15 cellular contexts compared by ENCODE assay signal in genomic region chr5:10332301-10332700, GRCh38. TPM values are rescaled to one million over a fixed set of nuclear protein-coding genes. Genes with fewer than 3 reads are reported as not detected.
A peak's percentile ranks its signal among the peaks of the same experiment; 100 is the strongest.
DNase-seq lines count a peak whose midpoint lies in the region; TF ChIP-seq lines count a peak whose summit lies in the region.
"Had no signal": no experiment of that assay in that cellular context is flagged by ENCODE, and none has a peak within 500 bp of the region (broad histone marks: within the 10 kb centered on the region; RNA-seq: fewer than 3 reads in every experiment).

No MANE protein-coding gene starts in this region.

- H3K9me3 Mint-ChIP-seq in endodermal cell (no peaks in the 10 kb centered on the region), nephron progenitor cell (peaks cover 3% of the 10 kb centered on the region)
- H3K9me3 Mint-ChIP-seq in T-helper 2 cell treated with Interferon-gamma antibody and Interleukin-4, amounts not matched to agents 5 μg/mL and 100 μg/mL, for 36 hours = no peaks in the 10 kb centered on the region
- H3K9me3 Mint-ChIP-seq: activated naive CD4-positive, alpha-beta T cell treated with anti-CD3 and anti-CD28 coated beads, Interleukin-2, amount 10 ng/mL, durations not matched to agents 7 days and 5 days; stimulated activated memory B cell treated with anti-CD40 and anti-IgM and Interleukin-4, amounts not matched to agents 10 μg/mL and 1 μg/mL and 100 μg/mL, for 72 hours had no signal

- H3K4me1 Mint-ChIP-seq in endodermal cell (peaks cover 1% of the 10 kb centered on the region), nephron progenitor cell (peaks cover 24% of the 10 kb centered on the region)
- H3K4me1 Mint-ChIP-seq in T-helper 2 cell treated with Interferon-gamma antibody and Interleukin-4, amounts not matched to agents 5 μg/mL and 100 μg/mL, for 36 hours (ENCODE audit: low read depth) = peaks cover 4% of the 10 kb centered on the region

- WGBS in endodermal cell (ENCODE audit: insufficient coverage in 1 of 2, insufficient read length in 1 of 2), 2 experiments = 92 to 100% methylated on average over 1 to 5 of the region's 5 CpGs

- H3K27me3 Mint-ChIP-seq in endodermal cell (ENCODE audit: insufficient read depth) (peaks cover 72% of the 10 kb centered on the region), nephron progenitor cell (ENCODE audit: low read depth, poor library complexity) (peaks cover 82% of the 10 kb centered on the region)
- peaks cover 66% of the 10 kb centered on the region for H3K27me3 Mint-ChIP-seq in T-helper 2 cell treated with Interferon-gamma antibody and Interleukin-4, amounts not matched to agents 5 μg/mL and 100 μg/mL, for 36 hours (ENCODE audit: low read depth)

- peak; percentile 46 for DNase-seq in NCI-H748 (lab: John Stamatoyannopoulos, UW; ENCODE audit: unreplicated experiment)
- no peak for DNase-seq in NCI-H748 treated with DMSO at 0.1 percent for 48 hours (lab: John Stamatoyannopoulos, UW)
- peak; percentile 56 for DNase-seq in COR-L47 (lab: John Stamatoyannopoulos, UW)
- peak; percentile 28 for DNase-seq in endodermal cell
- no peak for DNase-seq in nephron progenitor cell
- DNase-seq in activated effector memory CD4-positive, alpha-beta T cell treated with anti-CD3 and anti-CD28 coated beads, Interleukin-2, amount 50 U/mL, for 16 hours = no peak
- no peak for DNase-seq in T-helper 2 cell treated with Interferon-gamma antibody and Interleukin-4, amounts not matched to agents 5 μg/mL and 100 μg/mL, for 36 hours (ENCODE audit: low spot score)
- DNase-seq in stimulated activated CD4-positive, alpha-beta T cell treated with anti-CD3 and anti-CD28 coated beads, Interleukin-12 subunit alpha, Interleukin-12 subunit beta, amount 100 ng/mL, for 4 hours = no peak
- DNase-seq: activated naive CD4-positive, alpha-beta T cell treated with anti-CD3 and anti-CD28 coated beads, Interleukin-2, amount 10 ng/mL, durations not matched to agents 7 days and 5 days; KBM-7; NCI-H510A; SK-N-SH had no signal

- no peak overlapping the region for H3K27ac ChIP-seq in endodermal cell (ENCODE audit: low read depth, low read length)
- H3K27ac ChIP-seq: HL-60, PC-9 had no signal

- no peak for TF ChIP-seq CTCF in endodermal cell (conservative IDR thresholded peaks at IDR 0.05)
- no peak for TF ChIP-seq CTCF in nephron progenitor cell (IDR thresholded peaks at IDR 0.05)

- H3K4me3 Mint-ChIP-seq in endodermal cell (peak overlapping the region; percentile 3), nephron progenitor cell (peak overlapping the region; percentile 74)
- H3K4me3 Mint-ChIP-seq in T-helper 2 cell treated with Interferon-gamma antibody and Interleukin-4, amounts not matched to agents 5 μg/mL and 100 μg/mL, for 36 hours = no peak overlapping the region
- H3K4me3 Mint-ChIP-seq: activated naive CD4-positive, alpha-beta T cell treated with anti-CD3 and anti-CD28 coated beads, Interleukin-2, amount 10 ng/mL, durations not matched to agents 7 days and 5 days had no signal

- H3K9ac ChIP-seq in endodermal cell (ENCODE audit: extremely low read depth, low read length, poor library complexity, severe bottlenecking) = no peak overlapping the region
- H3K9ac ChIP-seq: SK-N-SH had no signal

- H3K4me3 ChIP-seq in endodermal cell (ENCODE audit: low read length) = no peak overlapping the region
- H3K4me3 ChIP-seq: PC-9 had no signal

- no peaks in the 10 kb centered on the region for H3K9me3 ChIP-seq in endodermal cell (ENCODE audit: control insufficient read depth, low read length)
- H3K9me3 ChIP-seq: SK-N-SH had no signal

- H3K27ac Mint-ChIP-seq in endodermal cell = no peak overlapping the region
- H3K27ac Mint-ChIP-seq in nephron progenitor cell = no peak overlapping the region
- H3K27ac Mint-ChIP-seq in T-helper 2 cell treated with Interferon-gamma antibody and Interleukin-4, amounts not matched to agents 5 μg/mL and 100 μg/mL, for 36 hours = no peak overlapping the region
- H3K27ac Mint-ChIP-seq: activated naive CD4-positive, alpha-beta T cell treated with anti-CD3 and anti-CD28 coated beads, Interleukin-2, amount 10 ng/mL, durations not matched to agents 7 days and 5 days had no signal

- H3K4me1 ChIP-seq in endodermal cell (ENCODE audit: control insufficient read depth, insufficient read depth, low read length) = no peaks in the 10 kb centered on the region

- peaks cover 65% of the 10 kb centered on the region for H3K27me3 ChIP-seq in endodermal cell (ENCODE audit: control insufficient read depth, insufficient read depth, low read length, poor library complexity, severe bottlenecking)

- no peaks in the 10 kb centered on the region for H3K36me3 Mint-ChIP-seq in endodermal cell (ENCODE audit: low read depth)
- H3K36me3 Mint-ChIP-seq in nephron progenitor cell (ENCODE audit: low read depth) = no peaks in the 10 kb centered on the region
- no peaks in the 10 kb centered on the region for H3K36me3 Mint-ChIP-seq in T-helper 2 cell treated with Interferon-gamma antibody and Interleukin-4, amounts not matched to agents 5 μg/mL and 100 μg/mL, for 36 hours (ENCODE audit: low read depth)
- H3K36me3 Mint-ChIP-seq: activated naive CD4-positive, alpha-beta T cell treated with anti-CD3 and anti-CD28 coated beads, Interleukin-2, amount 10 ng/mL, durations not matched to agents 7 days and 5 days; stimulated activated memory B cell treated with anti-CD40 and anti-IgM and Interleukin-4, amounts not matched to agents 10 μg/mL and 1 μg/mL and 100 μg/mL, for 72 hours had no signal

- no peaks in the 10 kb centered on the region for H3K36me3 ChIP-seq in endodermal cell (ENCODE audit: control insufficient read depth, insufficient read depth, low read length)

RNA-seq across cellular contexts. Expression of gene MARCHF6, which starts 21.2 kb away (rescaled TPM):
- 100 to 1,000 TPM; 149 to 150 TPM for total RNA-seq in endodermal cell
- 146 TPM for polyA plus RNA-seq in endodermal cell (2013, experiment 1 of 2)
- 126 TPM for polyA plus RNA-seq in endodermal cell (2013, experiment 2 of 2)

RNA-seq across cellular contexts. Expression of gene CMBL, which starts 24.6 kb away (rescaled TPM):
- 10 to 100 TPM; 10.4 to 20.5 TPM for total RNA-seq in endodermal cell
- polyA plus RNA-seq in endodermal cell (2013, experiment 1 of 2) = 34.9 TPM
- 26.8 TPM for polyA plus RNA-seq in endodermal cell (2013, experiment 2 of 2)

Comparison
In these comparisons a context has a peak if more than half of its experiments do, and no peak if none do; other contexts are left out.
1. DNase-seq: peak in NCI-H748 (single experiment), COR-L47 (single experiment) and endodermal cell (single experiment); none in NCI-H748 treated with DMSO at 0.1 percent for 48 hours (single experiment), nephron progenitor cell (single experiment), activated effector memory CD4-positive, alpha-beta T cell treated with anti-CD3 and anti-CD28 coated beads, Interleukin-2, amount 50 U/mL, for 16 hours (single experiment), T-helper 2 cell treated with Interferon-gamma antibody and Interleukin-4, amounts not matched to agents 5 μg/mL and 100 μg/mL, for 36 hours (single experiment) and stimulated activated CD4-positive, alpha-beta T cell treated with anti-CD3 and anti-CD28 coated beads, Interleukin-12 subunit alpha, Interleukin-12 subunit beta, amount 100 ng/mL, for 4 hours (single experiment).